ENCODE assay signal across 8 cellular contexts in genomic region chr16:66406534-66407368, GRCh38. TPM values are rescaled to one million over a fixed set of nuclear protein-coding genes. Genes with fewer than 3 reads are reported as not detected.
DNase-seq lines count a peak whose midpoint lies in the region; FAIRE-seq and TF ChIP-seq lines count a peak whose summit lies in the region.

No MANE protein-coding gene starts in this region.

- peak; percentile 74 for TF ChIP-seq CTCF in astrocyte (IDR thresholded peaks at IDR 0.05; ENCODE audit: insufficient read depth, low read depth, low read length)
- peak; percentile 94 for TF ChIP-seq CTCF in hepatocyte (IDR thresholded peaks at IDR 0.05; ENCODE audit: poor library complexity)
- peak; percentile 85 to 91 (median 88) for TF ChIP-seq CTCF in uterus (IDR thresholded peaks at IDR 0.05)

- DNase-seq in EH (ENCODE audit: low read depth), result peak; percentile 72
- peak; percentile 44 for DNase-seq in HCEC 1CT
- peak; percentile 73 for DNase-seq in NAMALWA (ENCODE audit: low spot score)
- peak; percentile 63 to 82 (median 75) for DNase-seq in T-helper 2 cell
- DNase-seq in astrocyte (ENCODE audit: low read depth), result peak; percentile 44
- peak; percentile 90 for DNase-seq in hepatocyte (ENCODE audit: low spot score)
- DNase-seq in putamen (ENCODE audit: low spot score), result peak; percentile 59
- peak; percentile 82 to 84 for DNase-seq in uterus

- H3K27me3 Mint-ChIP-seq in astrocyte (ENCODE audit: low read depth, unreplicated experiment), result peaks cover 14% of the 10 kb centered on the region

- H3K79me2 ChIP-seq in astrocyte (ENCODE audit: insufficient read depth, low read length) (no peaks in the 10 kb centered on the region), hepatocyte (no peaks in the 10 kb centered on the region)

- H3K4me1 ChIP-seq in astrocyte (ENCODE audit: insufficient read depth, low read length) (peaks cover 18% of the 10 kb centered on the region), hepatocyte (ENCODE audit: insufficient read depth) (no peaks in the 10 kb centered on the region), uterus (peaks cover 0 to 5% of the 10 kb centered on the region in 2 donors)

- 5% methylated on average over 36 of the region's 36 CpGs for WGBS in hepatocyte (ENCODE audit: low lambda C conversion rate, missing lambda C conversion rate)

- H3K9ac ChIP-seq in astrocyte (ENCODE audit: low read length), result peak overlapping the region; percentile 79

- peak overlapping the region; percentile 82 for H3K4me3 Mint-ChIP-seq in astrocyte (ENCODE audit: unreplicated experiment)

- H4K20me1 ChIP-seq in astrocyte (ENCODE audit: insufficient read depth, low read length), result no peaks in the 10 kb centered on the region
- no peaks in the 10 kb centered on the region for H4K20me1 ChIP-seq in hepatocyte (ENCODE audit: insufficient read depth, poor library complexity, severe bottlenecking)

- TF ChIP-seq POLR2A in uterus (IDR thresholded peaks at IDR 0.05), result no peak

- no peaks in the 10 kb centered on the region for H3K9me2 ChIP-seq in hepatocyte (replicated peaks; ENCODE audit: insufficient read depth)

- intact Hi-C loops in uterus (cut with DNase I; ENCODE audit: low total_unique reads), result loop anchor here (5.0 to 10.0 kb wide), 2 partner anchors 76 to 198 kb away; partner anchors contain the start of gene CMTM3

- H2AFZ ChIP-seq in astrocyte (ENCODE audit: low read depth, low read length), result peak overlapping the region; percentile 97
- peak overlapping the region; percentile 51 for H2AFZ ChIP-seq in hepatocyte

- peaks cover 7% of the 10 kb centered on the region for H3K9me3 ChIP-seq in astrocyte (ENCODE audit: insufficient read depth, low read depth, low read length)
- H3K9me3 ChIP-seq in hepatocyte (ENCODE audit: low read depth), result no peaks in the 10 kb centered on the region
- no peaks in the 10 kb centered on the region for H3K9me3 ChIP-seq in uterus

- H3K27ac Mint-ChIP-seq in astrocyte (ENCODE audit: unreplicated experiment), result no peak overlapping the region

- peak overlapping the region; percentile 72 for H3K4me3 ChIP-seq in astrocyte (ENCODE audit: insufficient read depth, low read depth, low read length)
- H3K4me3 ChIP-seq in hepatocyte, result peak overlapping the region; percentile 56
- H3K4me3 ChIP-seq in uterus, result peak overlapping the region; percentile 29 to 31

- H3K4me1 Mint-ChIP-seq in astrocyte (ENCODE audit: low read depth, unreplicated experiment), result peaks cover 21% of the 10 kb centered on the region

- H3K4me2 ChIP-seq in astrocyte (ENCODE audit: low read length) (peak overlapping the region; percentile 98), hepatocyte (peak overlapping the region; percentile 100)

- H3K27ac ChIP-seq in astrocyte (ENCODE audit: low read depth, low read length) (peak overlapping the region; percentile 11), hepatocyte (no peak overlapping the region), uterus (peak overlapping the region in 1 of 2 donors; percentile 38)

- H3K27me3 ChIP-seq in astrocyte (ENCODE audit: insufficient read depth, low read length) (no peaks in the 10 kb centered on the region), hepatocyte (no peaks in the 10 kb centered on the region), uterus (peaks cover 0 to under 1% of the 10 kb centered on the region in 2 donors)

- peaks cover 3% of the 10 kb centered on the region for H3K9me3 Mint-ChIP-seq in astrocyte (ENCODE audit: unreplicated experiment)

- H3K36me3 ChIP-seq in astrocyte (ENCODE audit: insufficient read depth, low read length), result no peaks in the 10 kb centered on the region
- no peaks in the 10 kb centered on the region for H3K36me3 ChIP-seq in hepatocyte (replicated peaks; ENCODE audit: insufficient read depth, low read depth)
- H3K36me3 ChIP-seq in uterus, result no peaks in the 10 kb centered on the region

- H3K36me3 Mint-ChIP-seq in astrocyte (ENCODE audit: low read depth, unreplicated experiment), result peaks cover 4% of the 10 kb centered on the region

- FAIRE-seq in astrocyte (lab: Jason Lieb, UNC), result no peak

RNA-seq across cellular contexts. Expression of gene BEAN1, which starts 20.3 kb away (rescaled TPM):
- total RNA-seq in astrocyte (1.2 and 2.1 TPM in 2 replicates), hepatocyte (0.63 and 0.68 TPM in 2 replicates), uterus (1 to 10 TPM in 1 of 4 donors, under 1 TPM in 1, not detected in 2; 0.52 to 3.9 TPM)
- 1.3 and 1.8 TPM in 2 replicates for polyA plus RNA-seq in hepatocyte

RNA-seq across cellular contexts. Expression of gene CDH5, which starts 40.3 kb away (rescaled TPM):
- total RNA-seq in astrocyte (0.30 TPM in 1 of 2 replicates, not detected in the other), hepatocyte (2.2 and 2.6 TPM in 2 replicates), uterus (100 to 1,000 TPM in 1 of 4 donors, 10 to 100 TPM in 3; 31.2 to 126 (median 70.6) TPM)
- polyA plus RNA-seq in hepatocyte, result 0.88 and 1.2 TPM in 2 replicates
